In the genomic region with DNA sequence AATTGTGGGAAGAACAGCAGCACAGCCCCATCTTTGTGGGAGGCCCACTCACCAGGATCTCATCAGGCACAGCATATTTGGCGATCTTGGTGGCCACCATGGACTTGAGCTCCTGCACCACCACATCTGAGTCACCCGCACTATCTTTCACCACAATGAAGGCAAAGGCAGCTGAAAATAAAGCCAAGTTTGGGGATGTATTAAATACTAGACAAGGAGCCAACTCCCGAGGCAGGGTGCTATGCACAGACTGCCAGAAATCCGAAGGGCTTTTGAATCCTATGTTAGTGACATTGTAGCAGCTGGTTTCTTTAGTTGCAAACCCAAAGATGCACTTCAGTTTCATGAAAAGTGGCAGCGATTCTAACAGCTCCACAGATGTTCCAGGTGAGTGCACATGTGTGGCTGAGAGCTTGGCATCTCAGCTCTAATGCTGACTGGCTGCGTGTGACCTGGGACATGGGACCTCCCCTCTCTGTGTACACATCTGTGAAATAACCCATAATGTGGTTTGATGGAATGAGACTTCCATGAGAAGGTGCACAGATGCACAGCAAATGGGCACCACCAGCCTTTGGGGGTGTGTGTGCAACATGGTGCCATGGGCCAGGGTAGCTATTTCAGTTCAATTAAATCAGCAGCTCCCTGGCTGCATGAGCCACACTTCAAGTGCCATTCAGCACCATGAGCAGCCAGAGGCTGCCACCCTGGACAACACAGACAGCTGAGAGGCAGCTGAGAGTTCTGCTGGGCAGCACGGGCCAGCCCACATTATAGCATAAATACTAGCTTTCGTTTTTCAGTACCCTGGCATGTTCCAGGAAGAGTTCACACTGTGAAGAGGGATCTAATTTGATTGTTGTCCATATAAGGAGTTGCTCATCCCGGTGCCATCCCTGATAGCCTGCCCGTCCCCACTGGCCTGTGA, we compare ENCODE assay signal across 16 cellular contexts. TPM values are rescaled to one million over a fixed set of nuclear protein-coding genes. Genes with fewer than 3 reads are reported as not detected.
DNase-seq lines count a peak whose midpoint lies in the region; ATAC-seq, FAIRE-seq and TF ChIP-seq lines count a peak whose summit lies in the region.
"Had no signal": no experiment of that assay in that cellular context is flagged by ENCODE, and none has a peak within 500 bp of the region (broad histone marks: within the 10 kb centered on the region; RNA-seq: fewer than 3 reads in every experiment).

No MANE protein-coding gene starts in this region.

- no peak overlapping the region for H3K4me3 Mint-ChIP-seq in naive thymus-derived CD4-positive, alpha-beta T cell
- H3K4me3 Mint-ChIP-seq: activated CD8-positive, alpha-beta T cell treated with anti-CD3 and anti-CD28 coated beads for 36 hours; dendritic cell treated with granulocyte-macrophage colony-stimulating factor and Interleukin-4, amounts not matched to agents 40 ng/mL and 50 ng/mL, for 4 days had no signal

- peaks cover 0 to 19% (median 7%) of the 10 kb centered on the region in 4 donors for H3K36me3 ChIP-seq in transverse colon
- H3K36me3 ChIP-seq in naive thymus-derived CD4-positive, alpha-beta T cell (ENCODE audit: control insufficient read depth in 2 of 3, insufficient read depth in 3 of 3, low read length in 3 of 3), result peaks cover 9 to 95% (median 29%) of the 10 kb centered on the region in 3 experiments
- H3K36me3 ChIP-seq: uterus had no signal

- CTCF ChIA-PET in naive thymus-derived CD4-positive, alpha-beta T cell (lab: Charles Lee), result interaction anchor here (1.3 kb wide), 1 partner anchor 54 kb away, joined by 4 read pairs; no protein-coding TSS in a partner anchor

- peak overlapping the region in 1 of 9 donors; percentile 2 for H3K27ac Mint-ChIP-seq in naive thymus-derived CD4-positive, alpha-beta T cell
- H3K27ac Mint-ChIP-seq: activated CD8-positive, alpha-beta T cell treated with anti-CD3 and anti-CD28 coated beads for 36 hours; dendritic cell treated with granulocyte-macrophage colony-stimulating factor and Interleukin-4, amounts not matched to agents 40 ng/mL and 50 ng/mL, for 4 days had no signal

- no peak overlapping the region for H3K4me3 ChIP-seq in transverse colon
- H3K4me3 ChIP-seq in naive thymus-derived CD4-positive, alpha-beta T cell (ENCODE audit: low read length), result no peak overlapping the region
- H3K4me3 ChIP-seq: uterus had no signal

- no peaks in the 10 kb centered on the region for H3K9me3 Mint-ChIP-seq in naive thymus-derived CD4-positive, alpha-beta T cell
- H3K9me3 Mint-ChIP-seq: activated CD8-positive, alpha-beta T cell treated with anti-CD3 and anti-CD28 coated beads for 36 hours; dendritic cell treated with granulocyte-macrophage colony-stimulating factor and Interleukin-4, amounts not matched to agents 40 ng/mL and 50 ng/mL, for 4 days had no signal

- H3K9me3 ChIP-seq in transverse colon, result no peaks in the 10 kb centered on the region
- H3K9me3 ChIP-seq in naive thymus-derived CD4-positive, alpha-beta T cell (ENCODE audit: control insufficient read depth in 2 of 3, low read length in 3 of 3), result no peaks in the 10 kb centered on the region
- H3K9me3 ChIP-seq: uterus had no signal

- FAIRE-seq in GM19239 (lab: Jason Lieb, UNC), result no peak

- no peaks in the 10 kb centered on the region for H3K27me3 ChIP-seq in transverse colon
- H3K27me3 ChIP-seq in naive thymus-derived CD4-positive, alpha-beta T cell (ENCODE audit: control insufficient read depth in 2 of 2, insufficient read depth in 2 of 2, low read length in 2 of 2), result no peaks in the 10 kb centered on the region
- H3K27me3 ChIP-seq: uterus had no signal

- no peaks in the 10 kb centered on the region for H3K27me3 Mint-ChIP-seq in naive thymus-derived CD4-positive, alpha-beta T cell
- H3K27me3 Mint-ChIP-seq: activated CD8-positive, alpha-beta T cell treated with anti-CD3 and anti-CD28 coated beads for 36 hours; dendritic cell treated with granulocyte-macrophage colony-stimulating factor and Interleukin-4, amounts not matched to agents 40 ng/mL and 50 ng/mL, for 4 days had no signal

- POLR2A ChIA-PET in naive thymus-derived CD4-positive, alpha-beta T cell (lab: Charles Lee), result no interaction called here

- peak overlapping the region in 1 of 4 donors; percentile 22 for H3K27ac ChIP-seq in transverse colon
- no peak overlapping the region for H3K27ac ChIP-seq in naive thymus-derived CD4-positive, alpha-beta T cell (ENCODE audit: low read depth, low read length)
- H3K27ac ChIP-seq: RWPE1, uterus had no signal

- ATAC-seq in naive thymus-derived CD4-positive, alpha-beta T cell, result no peak
- ATAC-seq: activated CD8-positive, alpha-beta T cell treated with anti-CD3 and anti-CD28 coated beads for 36 hours had no signal

- peaks cover 12 to 81% (median 52%) of the 10 kb centered on the region in 5 donors for H3K36me3 Mint-ChIP-seq in naive thymus-derived CD4-positive, alpha-beta T cell

- intact Hi-C loops in transverse colon (cut with DNase I; ENCODE audit: low total_unique reads), result no loop called here
- intact Hi-C loops in naive thymus-derived CD4-positive, alpha-beta T cell (cut with micrococcal nuclease), result no loop called here

- no peak for TF ChIP-seq CTCF in transverse colon (IDR thresholded peaks at IDR 0.05)

- peaks cover 0 to 14% (median 6%) of the 10 kb centered on the region in 4 donors for H3K4me1 ChIP-seq in transverse colon
- no peaks in the 10 kb centered on the region for H3K4me1 ChIP-seq in naive thymus-derived CD4-positive, alpha-beta T cell (ENCODE audit: control insufficient read depth in 2 of 2, insufficient read depth in 2 of 2, low read length in 2 of 2)
- H3K4me1 ChIP-seq: uterus had no signal

- H3K4me1 Mint-ChIP-seq in naive thymus-derived CD4-positive, alpha-beta T cell, result no peaks in the 10 kb centered on the region

- WGBS in transverse colon (ENCODE audit: low coverage in 1 of 2), 2 donors, result 82 to 100% methylated on average over 2 to 10 of the region's 10 CpGs

- no peak for TF ChIP-seq EP300 in transverse colon (IDR thresholded peaks at IDR 0.05; ENCODE audit: low read depth)

- TF ChIP-seq POLR2A in transverse colon (IDR thresholded peaks at IDR 0.05), result no peak

- in situ Hi-C loops in transverse colon (cut with MboI; ENCODE audit: low pct_ligation_motif_present in 1 of 4, low pct_unique_long_range_greater_than_20kb in 1 of 4, low sequenced_read_pairs in 3 of 4), result loop anchor here in 1 of 4 donors (25.0 kb wide), 1 partner anchor 153 kb away; no protein-coding TSS in a partner anchor

- peak; percentile 15 for DNase-seq in activated CD8-positive, alpha-beta memory T cell treated with anti-CD3 and anti-CD28 coated beads for 24 hours
- no peak for DNase-seq in activated CD8-positive, alpha-beta memory T cell treated with anti-CD3 and anti-CD28 coated beads, Interleukin-2, amount 50 U/mL, for 4 hours
- DNase-seq in astrocyte of the hippocampus (ENCODE audit: low read depth, low spot score) (peak; percentile 45), islet precursor cell (peak; percentile 19), transverse colon (peak; percentile 5), GM19239 (ENCODE audit: insufficient read length, low spot score) (no peak), NCI-H1417 treated with DMSO at 0.1 percent for 48 hours (lab: John Stamatoyannopoulos, UW) (no peak)
- DNase-seq in naive thymus-derived CD4-positive, alpha-beta T cell, result no peak
- DNase-seq: activated CD8-positive, alpha-beta T cell treated with anti-CD3 and anti-CD28 coated beads for 36 hours; foreskin fibroblast; NCI-H2171; T-helper 9 cell had no signal

RNA-seq across cellular contexts. Expression of gene APMAP, which starts 16.9 kb away (rescaled TPM):
- 10 to 100 TPM; 14.9 to 88.6 (median 50.2) TPM for total RNA-seq in transverse colon
- 10 to 100 TPM; 28.2 to 47.3 (median 38.8) TPM for total RNA-seq in naive thymus-derived CD4-positive, alpha-beta T cell
- 10 to 100 TPM; 70.2 to 74.6 TPM for polyA plus RNA-seq in naive thymus-derived CD4-positive, alpha-beta T cell

RNA-seq across cellular contexts. Expression of gene ACSS1, which starts 48.5 kb away (rescaled TPM):
- 10 to 100 TPM; 30.3 to 64.7 (median 51.6) TPM for total RNA-seq in transverse colon
- total RNA-seq in naive thymus-derived CD4-positive, alpha-beta T cell, result 10 to 100 TPM; 33.1 to 51.7 (median 38.4) TPM
- 10 to 100 TPM; 39.7 to 44.7 TPM for polyA plus RNA-seq in naive thymus-derived CD4-positive, alpha-beta T cell
- polyA plus RNA-seq: neural cell had no signal

Comparison
In these comparisons a context has a peak if more than half of its experiments do, and no peak if none do; other contexts are left out.
1. DNase-seq: peak in activated CD8-positive, alpha-beta memory T cell treated with anti-CD3 and anti-CD28 coated beads for 24 hours (single experiment), astrocyte of the hippocampus (single experiment), islet precursor cell (single experiment) and transverse colon (single experiment); none in activated CD8-positive, alpha-beta memory T cell treated with anti-CD3 and anti-CD28 coated beads, Interleukin-2, amount 50 U/mL, for 4 hours (single experiment), GM19239 (single experiment), NCI-H1417 treated with DMSO at 0.1 percent for 48 hours (single experiment) and naive thymus-derived CD4-positive, alpha-beta T cell (0 of 9).